Comparison of ENCODE assay signal across 18 cellular contexts in the genomic region with DNA sequence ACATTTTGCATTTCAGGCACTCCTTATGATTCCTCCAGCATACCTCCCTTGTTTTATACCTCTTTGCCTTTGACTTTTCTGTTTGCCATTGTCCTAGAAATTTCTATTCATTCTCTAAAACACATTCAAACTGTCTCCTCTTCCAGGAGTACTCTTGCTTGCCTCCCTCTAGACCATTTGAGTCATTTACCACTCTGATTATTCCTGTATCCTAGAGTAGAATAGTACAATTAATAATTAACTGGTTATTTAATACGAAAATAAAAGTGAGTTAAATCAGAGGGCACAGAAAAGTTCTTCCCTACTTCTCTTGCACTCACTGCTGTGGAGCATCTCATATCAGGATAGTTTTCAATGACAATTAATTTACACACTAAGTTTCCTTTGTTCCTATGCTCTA.
"Had no signal": no experiment of that assay in that cellular context is flagged by ENCODE, and none has a peak within 500 bp of the region (broad histone marks: within the 10 kb centered on the region; RNA-seq: fewer than 3 reads in every experiment).

No MANE protein-coding gene starts in this region.

- H3K9me3 ChIP-seq: esophagus muscularis mucosa, gastroesophageal sphincter, heart left ventricle, left lung, mucosa of descending colon had no signal

- H3K4me3 ChIP-seq: coronary artery, dorsolateral prefrontal cortex, esophagus muscularis mucosa, gastroesophageal sphincter, heart left ventricle, left lung, lung, mucosa of descending colon had no signal

- H3K4me1 Mint-ChIP-seq: mesothelial cell of epicardium had no signal

- ATAC-seq: gastroesophageal sphincter, heart left ventricle, left colon, left lung, left ventricle myocardium superior, mucosa of descending colon had no signal

- H3K4me3 Mint-ChIP-seq: mesothelial cell of epicardium, naive B cell had no signal

- H3K27ac Mint-ChIP-seq: mesothelial cell of epicardium had no signal

- H3K36me3 Mint-ChIP-seq: mesothelial cell of epicardium, naive B cell had no signal

- H3K4me1 ChIP-seq: esophagus muscularis mucosa, gastroesophageal sphincter, heart left ventricle, left lung had no signal

- DNase-seq: dermis blood vessel endothelial cell; dorsolateral prefrontal cortex; effector CD4-positive, alpha-beta T cell; effector memory CD4-positive, alpha-beta T cell; foreskin keratinocyte; heart left ventricle; hippocampal formation; left colon; left lung; left ventricle myocardium superior; mesenchymal stem cell; mucosa of descending colon; naive B cell had no signal

- H3K9me3 Mint-ChIP-seq: mesothelial cell of epicardium had no signal

- H3K27me3 ChIP-seq: esophagus muscularis mucosa, gastroesophageal sphincter, left lung had no signal

- H3K36me3 ChIP-seq: esophagus muscularis mucosa, gastroesophageal sphincter, heart left ventricle, left lung had no signal

- H3K27me3 Mint-ChIP-seq: naive B cell had no signal

- H3K27ac ChIP-seq: coronary artery, dorsolateral prefrontal cortex, esophagus muscularis mucosa, foreskin keratinocyte, gastroesophageal sphincter, heart left ventricle, left lung had no signal
